ENCODE assay signal across 1 cellular context in the genomic region with DNA sequence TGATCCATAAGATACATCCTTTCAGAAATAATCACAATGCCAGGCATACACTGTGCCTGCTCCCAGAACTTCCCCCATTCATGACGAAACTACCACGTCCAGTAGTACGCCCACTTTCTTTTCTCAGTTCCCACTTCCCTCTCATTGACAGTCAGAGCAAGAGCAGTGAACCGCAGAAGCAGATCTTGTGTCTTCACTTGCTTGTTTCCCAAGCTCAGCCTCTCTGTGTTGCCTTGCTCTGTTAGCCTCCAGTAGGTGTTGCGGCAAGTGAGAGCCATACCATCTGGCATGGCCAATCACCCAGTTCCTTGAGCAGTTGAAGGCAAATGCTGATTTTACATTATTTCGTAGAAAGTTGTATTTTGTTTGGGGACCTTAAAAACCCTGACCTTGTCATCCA.
TF ChIP-seq lines count a peak whose summit lies in the region.

No MANE protein-coding gene starts in this region.

TF ChIP-seq in GM12878, 131 proteins besides CTCF, POLR2A, EP300 and RAD21 (continued from another document):
- TF ChIP-seq, protein P1, sequence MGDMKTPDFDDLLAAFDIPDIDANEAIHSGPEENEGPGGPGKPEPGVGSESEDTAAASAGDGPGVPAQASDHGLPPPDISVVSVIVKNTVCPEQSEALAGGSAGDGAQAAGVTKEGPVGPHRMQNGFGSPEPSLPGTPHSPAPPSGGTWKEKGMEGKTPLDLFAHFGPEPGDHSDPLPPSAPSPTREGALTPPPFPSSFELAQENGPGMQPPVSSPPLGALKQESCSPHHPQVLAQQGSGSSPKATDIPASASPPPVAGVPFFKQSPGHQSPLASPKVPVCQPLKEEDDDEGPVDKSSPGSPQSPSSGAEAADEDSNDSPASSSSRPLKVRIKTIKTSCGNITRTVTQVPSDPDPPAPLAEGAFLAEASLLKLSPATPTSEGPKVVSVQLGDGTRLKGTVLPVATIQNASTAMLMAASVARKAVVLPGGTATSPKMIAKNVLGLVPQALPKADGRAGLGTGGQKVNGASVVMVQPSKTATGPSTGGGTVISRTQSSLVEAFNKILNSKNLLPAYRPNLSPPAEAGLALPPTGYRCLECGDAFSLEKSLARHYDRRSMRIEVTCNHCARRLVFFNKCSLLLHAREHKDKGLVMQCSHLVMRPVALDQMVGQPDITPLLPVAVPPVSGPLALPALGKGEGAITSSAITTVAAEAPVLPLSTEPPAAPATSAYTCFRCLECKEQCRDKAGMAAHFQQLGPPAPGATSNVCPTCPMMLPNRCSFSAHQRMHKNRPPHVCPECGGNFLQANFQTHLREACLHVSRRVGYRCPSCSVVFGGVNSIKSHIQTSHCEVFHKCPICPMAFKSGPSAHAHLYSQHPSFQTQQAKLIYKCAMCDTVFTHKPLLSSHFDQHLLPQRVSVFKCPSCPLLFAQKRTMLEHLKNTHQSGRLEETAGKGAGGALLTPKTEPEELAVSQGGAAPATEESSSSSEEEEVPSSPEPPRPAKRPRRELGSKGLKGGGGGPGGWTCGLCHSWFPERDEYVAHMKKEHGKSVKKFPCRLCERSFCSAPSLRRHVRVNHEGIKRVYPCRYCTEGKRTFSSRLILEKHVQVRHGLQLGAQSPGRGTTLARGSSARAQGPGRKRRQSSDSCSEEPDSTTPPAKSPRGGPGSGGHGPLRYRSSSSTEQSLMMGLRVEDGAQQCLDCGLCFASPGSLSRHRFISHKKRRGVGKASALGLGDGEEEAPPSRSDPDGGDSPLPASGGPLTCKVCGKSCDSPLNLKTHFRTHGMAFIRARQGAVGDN (IDR thresholded peaks at IDR 0.05): peak; percentile 97
- TF ChIP-seq HDAC2 (IDR thresholded peaks at IDR 0.05) (no peak), ZNF217 (IDR thresholded peaks at IDR 0.05) (peak; percentile 98), SP1 (IDR thresholded peaks at IDR 0.05; ENCODE audit: low read depth, low read length) (peak; percentile 91), ZNF274 (IDR thresholded peaks at IDR 0.05; ENCODE audit: insufficient read depth, insufficient read length) (no peak), FOXK2 (IDR thresholded peaks at IDR 0.05) (no peak; the same call in none of the 2 replicates), ZBED1 (IDR thresholded peaks at IDR 0.05; ENCODE audit: borderline replicate concordance) (peak; percentile 94), JUND (IDR thresholded peaks at IDR 0.05; ENCODE audit: low read depth, low read length) (peak; percentile 93), WRNIP1 (IDR thresholded peaks at IDR 0.05; ENCODE audit: borderline replicate concordance, low read depth, low read length) (peak; percentile 99; the same call in 1 of the 2 replicates), NFYA (IDR thresholded peaks at IDR 0.05; ENCODE audit: borderline replicate concordance, low read depth, low read length) (no peak), STAT3 (IDR thresholded peaks at IDR 0.05; ENCODE audit: low read depth, low read length) (peak; percentile 97; the same call in 1 of the 2 replicates), NR2C1 (IDR thresholded peaks at IDR 0.05) (no peak), MXI1 (IDR thresholded peaks at IDR 0.05; ENCODE audit: low read depth, low read length) (peak; percentile 89; the same call in 1 of the 2 replicates), EZH2 (IDR thresholded peaks at IDR 0.05; ENCODE audit: borderline replicate concordance, control insufficient read depth, low read depth, low read length) (no peak), CBFB (IDR thresholded peaks at IDR 0.05; ENCODE audit: low read depth) (peak; percentile 98), MEF2B (IDR thresholded peaks at IDR 0.05; ENCODE audit: partially characterized antibody, poor library complexity, severe bottlenecking) (peak; percentile 92)
